In genomic region chr3:129359102-129359461, GRCh38 we compare ENCODE assay signal across 3 cellular contexts.
TF ChIP-seq lines count a peak whose summit lies in the region.

No MANE protein-coding gene starts in this region.

TF ChIP-seq in A549, 52 proteins besides CTCF, POLR2A, EP300 and RAD21:
- TF ChIP-seq E2F6 (IDR thresholded peaks at IDR 0.05; ENCODE audit: borderline replicate concordance, low read depth) (no peak), PBX3 (IDR thresholded peaks at IDR 0.05) (no peak), ATOH8 (CRISPR knock-in tag; IDR thresholded peaks at IDR 0.05; ENCODE audit: low read depth) (no peak), ZC3H11A (IDR thresholded peaks at IDR 0.05) (no peak), RCOR1 (IDR thresholded peaks at IDR 0.05; ENCODE audit: low read depth, low read length) (no peak), HOXA7 (CRISPR knock-in tag; IDR thresholded peaks at IDR 0.05) (no peak), GATA3 (IDR thresholded peaks at IDR 0.05; ENCODE audit: borderline replicate concordance) (no peak), MYC (IDR thresholded peaks at IDR 0.05; ENCODE audit: borderline replicate concordance, low read length) (no peak), HOXB13 (CRISPR knock-in tag; IDR thresholded peaks at IDR 0.05; ENCODE audit: low read depth) (no peak), USF2 (IDR thresholded peaks at IDR 0.05) (no peak), ZNF302 (CRISPR knock-in tag; IDR thresholded peaks at IDR 0.05) (no peak), RARB (CRISPR knock-in tag; IDR thresholded peaks at IDR 0.05) (no peak), EHMT2 (IDR thresholded peaks at IDR 0.05; ENCODE audit: low read depth) (no peak), HDAC2 (IDR thresholded peaks at IDR 0.05) (no peak), KDM5A (IDR thresholded peaks at IDR 0.05) (no peak), BHLHE40 (IDR thresholded peaks at IDR 0.05; ENCODE audit: low read depth, low read length) (no peak)

TF ChIP-seq in GM23338, 12 proteins besides CTCF, POLR2A, EP300 and RAD21 (continued from another document and continues in another):
- TF ChIP-seq ZNF462 (CRISPR knock-in tag; IDR thresholded peaks at IDR 0.05) (no peak), STAT1 (IDR thresholded peaks at IDR 0.05; ENCODE audit: unreplicated experiment) (no peak), ZNF114 (CRISPR knock-in tag; IDR thresholded peaks at IDR 0.05) (no peak), ZNF331 (CRISPR knock-in tag; IDR thresholded peaks at IDR 0.05; ENCODE audit: low read depth) (no peak), REST (IDR thresholded peaks at IDR 0.05; ENCODE audit: unreplicated experiment) (no peak), ETS1 (IDR thresholded peaks at IDR 0.05) (no peak), EZH2phosphoT487 (IDR thresholded peaks at IDR 0.05; ENCODE audit: unreplicated experiment) (no peak)

TF ChIP-seq in WTC11, 78 proteins besides CTCF, POLR2A, EP300 and RAD21 (continued from another document):
- no peak for TF ChIP-seq EMX1 (CRISPR knock-in tag; IDR thresholded peaks at IDR 0.05)
- no peak for TF ChIP-seq JAZF1 (CRISPR knock-in tag; IDR thresholded peaks at IDR 0.05)
- TF ChIP-seq AFF4 (CRISPR knock-in tag; IDR thresholded peaks at IDR 0.05; ENCODE audit: borderline replicate concordance): no peak
- no peak for TF ChIP-seq CREM (CRISPR knock-in tag; IDR thresholded peaks at IDR 0.05)
- no peak for TF ChIP-seq PREB (CRISPR knock-in tag; IDR thresholded peaks at IDR 0.05; ENCODE audit: borderline replicate concordance)
- no peak for TF ChIP-seq IRF1 (CRISPR knock-in tag; IDR thresholded peaks at IDR 0.05)
- TF ChIP-seq SOX15 (CRISPR knock-in tag; IDR thresholded peaks at IDR 0.05): no peak
- TF ChIP-seq USF1 (CRISPR knock-in tag; IDR thresholded peaks at IDR 0.05): no peak
- no peak for TF ChIP-seq NR3C1 (CRISPR knock-in tag; conservative IDR thresholded peaks at IDR 0.05; ENCODE audit: low read depth)
- no peak for TF ChIP-seq ZNF425 (CRISPR knock-in tag; conservative IDR thresholded peaks at IDR 0.05)
- no peak for TF ChIP-seq CBFB (CRISPR knock-in tag; IDR thresholded peaks at IDR 0.05; ENCODE audit: low read depth)
